In the genomic region with DNA sequence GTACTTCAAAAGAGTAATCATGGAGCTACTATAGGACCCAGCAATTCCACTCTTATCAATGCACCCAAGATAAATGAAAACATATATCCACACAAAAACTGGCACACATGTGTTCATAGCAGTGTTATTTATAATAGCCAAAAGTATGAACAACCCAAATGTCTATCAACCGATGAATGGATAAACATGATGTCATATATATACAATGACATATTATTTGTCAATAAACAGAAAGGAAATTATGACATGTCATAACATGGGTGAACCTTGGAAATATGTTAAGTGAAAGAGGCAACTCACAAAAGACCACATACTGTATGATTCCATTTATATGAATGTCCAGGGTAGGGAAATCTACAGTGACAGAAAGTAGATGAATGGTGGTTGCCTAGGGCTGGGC, we compare ENCODE assay signal across 36 cellular contexts.
"Had no signal": no experiment of that assay in that cellular context is flagged by ENCODE, and none has a peak within 500 bp of the region (broad histone marks: within the 10 kb centered on the region; RNA-seq: fewer than 3 reads in every experiment).

No MANE protein-coding gene starts in this region.

- H3K36me3 ChIP-seq: adrenal gland, ascending aorta, cardiac muscle cell had no signal

- H3K27me3 Mint-ChIP-seq: activated CD4-positive, alpha-beta memory T cell treated with anti-CD3 and anti-CD28 coated beads for 36 hours; activated CD4-positive, alpha-beta T cell treated with anti-CD3 and anti-CD28 coated beads, Interleukin-2, amount 10 ng/mL, durations not matched to agents 24 days and 14 days; activated CD8-positive, alpha-beta T cell treated with anti-CD3 and anti-CD28 coated beads for 36 hours; activated naive CD8-positive, alpha-beta T cell treated with anti-CD3 and anti-CD28 coated beads for 36 hours; central memory CD8-positive, alpha-beta T cell had no signal

- ATAC-seq: activated CD8-positive, alpha-beta T cell treated with anti-CD3 and anti-CD28 coated beads for 36 hours; activated naive CD4-positive, alpha-beta T cell treated with anti-CD3 and anti-CD28 coated beads, Interleukin-2, amount 50 U/mL, for 72 hours; activated T-cell treated with anti-CD3 and anti-CD28 coated beads, Interleukin-2, amount 50 U/mL, for 4 hours; activated T-cell treated with anti-CD3 and anti-CD28 coated beads, Interleukin-2, amount 50 U/mL, for 72 hours; activated T-helper 17 cell treated with anti-CD3 and anti-CD28 coated beads, Interleukin-2, amount 50 U/mL, for 72 hours had no signal

- H3K27ac Mint-ChIP-seq: activated B cell treated with CpG ODN at 0.5 μM for 24 hours; activated CD4-positive, alpha-beta memory T cell treated with anti-CD3 and anti-CD28 coated beads for 36 hours; activated CD4-positive, alpha-beta T cell treated with anti-CD3 and anti-CD28 coated beads, Interleukin-2, amount 10 ng/mL, durations not matched to agents 24 days and 14 days; activated CD8-positive, alpha-beta T cell treated with anti-CD3 and anti-CD28 coated beads for 36 hours; activated naive CD4-positive, alpha-beta T cell treated with anti-CD3 and anti-CD28 coated beads for 36 hours; activated naive CD4-positive, alpha-beta T cell treated with anti-CD3 and anti-CD28 coated beads, Interleukin-2, amount 50 U/mL, for 72 hours; activated naive CD8-positive, alpha-beta T cell treated with anti-CD3 and anti-CD28 coated beads for 36 hours; activated T-cell treated with anti-CD3 and anti-CD28 coated beads, Interleukin-2, amount 50 U/mL, for 72 hours; activated T-helper 1 cell treated with anti-CD3 and anti-CD28 coated beads, Interleukin-12 subunit alpha, Interleukin-12 subunit beta, Interleukin-2, Interleukin-4 antibody, amounts not matched to agents 30 ng/mL and 10 ng/mL and 1 ng/mL, durations not matched to agents 14 hours and 24 hours and 36 hours; activated T-helper 17 cell treated with anti-CD3 and anti-CD28 coated beads, Interleukin-2, amount 50 U/mL, for 72 hours; brain; T-helper 1 cell treated with Interleukin-12 subunit alpha and Interleukin-12 subunit beta and Interleukin-4 antibody, amounts not matched to agents 30 μg/mL and 1 μg/mL, for 36 hours; T-helper 2 cell treated with Interferon-gamma antibody and Interleukin-4, amounts not matched to agents 5 μg/mL and 100 μg/mL, for 36 hours had no signal

- H3K36me3 Mint-ChIP-seq: activated CD4-positive, alpha-beta memory T cell treated with anti-CD3 and anti-CD28 coated beads for 36 hours; activated naive CD8-positive, alpha-beta T cell treated with anti-CD3 and anti-CD28 coated beads for 36 hours; brain had no signal

- H3K27ac ChIP-seq: adrenal gland, ascending aorta, cardiac muscle cell, VCaP had no signal

- H3K4me3 ChIP-seq: adrenal gland, ascending aorta, cardiac muscle cell had no signal

- H3K27me3 ChIP-seq: adrenal gland, ascending aorta had no signal

- FAIRE-seq: bronchial epithelial cell had no signal

- H3K4me3 Mint-ChIP-seq: activated B cell treated with CpG ODN at 0.5 μM for 24 hours; activated CD4-positive, alpha-beta memory T cell treated with anti-CD3 and anti-CD28 coated beads for 36 hours; activated CD4-positive, alpha-beta T cell treated with anti-CD3 and anti-CD28 coated beads, Interleukin-2, amount 10 ng/mL, durations not matched to agents 24 days and 14 days; activated CD8-positive, alpha-beta T cell treated with anti-CD3 and anti-CD28 coated beads for 36 hours; activated naive CD4-positive, alpha-beta T cell treated with anti-CD3 and anti-CD28 coated beads for 36 hours; activated naive CD8-positive, alpha-beta T cell treated with anti-CD3 and anti-CD28 coated beads for 36 hours; activated T-cell treated with anti-CD3 and anti-CD28 coated beads, Interleukin-2, amount 50 U/mL, for 4 hours; activated T-cell treated with anti-CD3 and anti-CD28 coated beads, Interleukin-2, amount 50 U/mL, for 72 hours; activated T-helper 1 cell treated with anti-CD3 and anti-CD28 coated beads, Interleukin-12 subunit alpha, Interleukin-12 subunit beta, Interleukin-2, Interleukin-4 antibody, amounts not matched to agents 30 ng/mL and 10 ng/mL and 1 ng/mL, durations not matched to agents 14 hours and 24 hours and 36 hours; activated T-helper 17 cell treated with anti-CD3 and anti-CD28 coated beads, Interleukin-2, amount 50 U/mL, for 72 hours; brain; central memory CD8-positive, alpha-beta T cell; T-helper 1 cell treated with Interleukin-12 subunit alpha and Interleukin-12 subunit beta and Interleukin-4 antibody, amounts not matched to agents 30 μg/mL and 1 μg/mL, for 36 hours; T-helper 2 cell treated with Interferon-gamma antibody and Interleukin-4, amounts not matched to agents 5 μg/mL and 100 μg/mL, for 36 hours had no signal

- H3K9me3 ChIP-seq: adrenal gland had no signal

- H3K4me1 Mint-ChIP-seq: activated B cell treated with CpG ODN at 0.5 μM for 24 hours; activated CD4-positive, alpha-beta T cell treated with anti-CD3 and anti-CD28 coated beads, Interleukin-2, amount 10 ng/mL, durations not matched to agents 24 days and 14 days; activated naive CD8-positive, alpha-beta T cell treated with anti-CD3 and anti-CD28 coated beads for 36 hours; activated T-helper 17 cell treated with anti-CD3 and anti-CD28 coated beads, Interleukin-2, amount 50 U/mL, for 72 hours; brain; central memory CD8-positive, alpha-beta T cell had no signal

- H3K4me1 ChIP-seq: adrenal gland, ascending aorta had no signal

- DNase-seq: activated B cell treated with CpG ODN at 0.5 μM for 24 hours; activated CD4-positive, alpha-beta memory T cell treated with anti-CD3 and anti-CD28 coated beads for 36 hours; activated CD4-positive, alpha-beta T cell treated with anti-CD3 and anti-CD28 coated beads for 4 hours; activated CD4-positive, alpha-beta T cell treated with anti-CD3 and anti-CD28 coated beads, Interleukin-2, amount 10 ng/mL, durations not matched to agents 24 days and 14 days; activated CD4-positive, alpha-beta T cell treated with anti-CD3 and anti-CD28 coated beads, Interleukin-2, amount 50 U/mL, for 1 hour; activated CD4-positive, alpha-beta T cell treated with anti-CD3 and anti-CD28 coated beads, Interleukin-2, amount 50 U/mL, for 4 hours; activated CD4-positive, CD25-positive, alpha-beta regulatory T cell treated with anti-CD3 and anti-CD28 coated beads, Interleukin-2, amount 50 U/mL, for 72 hours; activated CD8-positive, alpha-beta memory T cell treated with anti-CD3 and anti-CD28 coated beads, Interleukin-2, amount 50 U/mL, for 4 hours; activated CD8-positive, alpha-beta T cell treated with anti-CD3 and anti-CD28 coated beads for 36 hours; activated effector memory CD4-positive, alpha-beta T cell treated with anti-CD3 and anti-CD28 coated beads, Interleukin-2, amount 50 U/mL, for 16 hours; activated gamma-delta T cell treated with Interleukin-2 at 50 U/mL for 16 hours; activated naive CD4-positive, alpha-beta T cell; activated naive CD4-positive, alpha-beta T cell treated with anti-CD3 and anti-CD28 coated beads for 36 hours; activated naive CD4-positive, alpha-beta T cell treated with anti-CD3 and anti-CD28 coated beads, Interleukin-2, amount 50 U/mL, for 16 hours; activated naive CD8-positive, alpha-beta T cell treated with anti-CD3 and anti-CD28 coated beads for 36 hours; activated T-cell treated with anti-CD3 and anti-CD28 coated beads for 4 hours; activated T-cell treated with anti-CD3 and anti-CD28 coated beads, Interleukin-2, amount 50 U/mL, for 1 hour; activated T-cell treated with anti-CD3 and anti-CD28 coated beads, Interleukin-2, amount 50 U/mL, for 4 hours; activated T-cell treated with anti-CD3 and anti-CD28 coated beads, Interleukin-2, amount 50 U/mL, for 72 hours; adrenal gland; amniotic stem cell; caudate nucleus; T-helper 1 cell; T-helper 2 cell; T-helper 9 cell had no signal
